3 cellular contexts compared by ENCODE assay signal in the genomic region with DNA sequence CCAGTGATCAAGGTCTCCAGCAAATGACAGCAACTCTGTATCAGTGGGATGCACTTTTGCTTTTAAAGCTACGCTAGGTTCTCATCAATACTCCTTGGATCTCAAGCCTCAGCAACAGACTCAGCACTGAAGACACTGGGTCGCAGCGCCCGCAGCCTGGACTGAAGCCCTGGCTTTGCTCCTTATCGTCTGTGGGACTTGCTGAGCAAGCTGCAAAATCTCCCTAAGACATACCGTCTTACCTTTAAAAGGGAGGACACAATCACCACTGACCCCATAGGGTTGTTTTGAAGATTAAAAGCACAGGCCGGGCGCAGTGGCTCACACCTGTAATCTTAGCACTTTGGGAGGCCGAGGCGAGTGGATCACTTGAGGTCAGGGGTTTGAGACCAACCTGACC.
TF ChIP-seq lines count a peak whose summit lies in the region.

No MANE protein-coding gene starts in this region.

TF ChIP-seq in GM23338, 12 proteins besides CTCF, POLR2A, EP300 and RAD21:
- no peak for TF ChIP-seq JUNB (IDR thresholded peaks at IDR 0.05; ENCODE audit: unreplicated experiment)
TF ChIP-seq in GM23338: peak in this region for 0.

TF ChIP-seq in WTC11, 78 proteins besides CTCF, POLR2A, EP300 and RAD21 (continues in another document):
- TF ChIP-seq, protein P1, sequence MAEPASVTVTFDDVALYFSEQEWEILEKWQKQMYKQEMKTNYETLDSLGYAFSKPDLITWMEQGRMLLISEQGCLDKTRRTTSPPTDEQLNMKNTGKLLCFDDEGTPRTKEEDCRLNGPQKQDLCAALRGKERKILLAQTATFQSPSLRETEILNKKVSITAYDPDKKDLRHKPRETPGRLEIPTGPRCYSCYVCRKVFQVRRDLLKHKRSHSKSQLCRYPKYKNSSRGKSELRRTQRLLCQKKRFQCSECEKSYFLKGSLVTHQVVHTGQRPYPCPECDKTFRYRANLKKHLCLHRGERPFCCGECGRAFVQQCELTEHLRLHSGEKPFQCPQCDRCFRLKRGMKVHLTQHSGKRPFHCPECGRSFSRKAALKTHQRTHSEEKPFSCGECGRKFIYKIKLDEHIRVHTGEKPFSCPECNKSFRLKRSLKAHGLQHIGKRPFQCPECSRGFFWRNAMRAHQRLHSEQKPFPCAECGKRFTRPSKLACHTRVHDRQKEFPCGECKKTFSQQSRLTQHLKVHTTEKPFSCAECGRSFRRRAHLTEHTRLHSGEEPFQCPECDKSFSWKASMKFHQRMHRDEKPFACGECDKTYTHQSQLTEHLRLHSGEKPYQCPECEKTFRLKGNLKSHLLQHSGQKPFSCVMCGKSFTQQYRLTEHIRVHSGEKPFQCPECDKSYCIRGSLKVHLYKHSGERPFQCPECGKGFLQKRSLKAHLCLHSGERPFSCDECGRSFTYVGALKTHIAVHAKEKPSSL (CRISPR knock-in tag; conservative IDR thresholded peaks at IDR 0.05), result no peak
- TF ChIP-seq SP1 (CRISPR knock-in tag; conservative IDR thresholded peaks at IDR 0.05), result no peak
- TF ChIP-seq, protein P2, sequence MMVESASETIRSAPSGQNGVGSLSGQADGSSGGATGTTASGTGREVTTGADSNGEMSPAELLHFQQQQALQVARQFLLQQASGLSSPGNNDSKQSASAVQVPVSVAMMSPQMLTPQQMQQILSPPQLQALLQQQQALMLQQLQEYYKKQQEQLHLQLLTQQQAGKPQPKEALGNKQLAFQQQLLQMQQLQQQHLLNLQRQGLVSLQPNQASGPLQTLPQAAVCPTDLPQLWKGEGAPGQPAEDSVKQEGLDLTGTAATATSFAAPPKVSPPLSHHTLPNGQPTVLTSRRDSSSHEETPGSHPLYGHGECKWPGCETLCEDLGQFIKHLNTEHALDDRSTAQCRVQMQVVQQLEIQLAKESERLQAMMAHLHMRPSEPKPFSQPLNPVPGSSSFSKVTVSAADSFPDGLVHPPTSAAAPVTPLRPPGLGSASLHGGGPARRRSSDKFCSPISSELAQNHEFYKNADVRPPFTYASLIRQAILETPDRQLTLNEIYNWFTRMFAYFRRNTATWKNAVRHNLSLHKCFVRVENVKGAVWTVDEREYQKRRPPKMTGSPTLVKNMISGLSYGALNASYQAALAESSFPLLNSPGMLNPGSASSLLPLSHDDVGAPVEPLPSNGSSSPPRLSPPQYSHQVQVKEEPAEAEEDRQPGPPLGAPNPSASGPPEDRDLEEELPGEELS (CRISPR knock-in tag; IDR thresholded peaks at IDR 0.05), result no peak
- TF ChIP-seq, protein P3, sequence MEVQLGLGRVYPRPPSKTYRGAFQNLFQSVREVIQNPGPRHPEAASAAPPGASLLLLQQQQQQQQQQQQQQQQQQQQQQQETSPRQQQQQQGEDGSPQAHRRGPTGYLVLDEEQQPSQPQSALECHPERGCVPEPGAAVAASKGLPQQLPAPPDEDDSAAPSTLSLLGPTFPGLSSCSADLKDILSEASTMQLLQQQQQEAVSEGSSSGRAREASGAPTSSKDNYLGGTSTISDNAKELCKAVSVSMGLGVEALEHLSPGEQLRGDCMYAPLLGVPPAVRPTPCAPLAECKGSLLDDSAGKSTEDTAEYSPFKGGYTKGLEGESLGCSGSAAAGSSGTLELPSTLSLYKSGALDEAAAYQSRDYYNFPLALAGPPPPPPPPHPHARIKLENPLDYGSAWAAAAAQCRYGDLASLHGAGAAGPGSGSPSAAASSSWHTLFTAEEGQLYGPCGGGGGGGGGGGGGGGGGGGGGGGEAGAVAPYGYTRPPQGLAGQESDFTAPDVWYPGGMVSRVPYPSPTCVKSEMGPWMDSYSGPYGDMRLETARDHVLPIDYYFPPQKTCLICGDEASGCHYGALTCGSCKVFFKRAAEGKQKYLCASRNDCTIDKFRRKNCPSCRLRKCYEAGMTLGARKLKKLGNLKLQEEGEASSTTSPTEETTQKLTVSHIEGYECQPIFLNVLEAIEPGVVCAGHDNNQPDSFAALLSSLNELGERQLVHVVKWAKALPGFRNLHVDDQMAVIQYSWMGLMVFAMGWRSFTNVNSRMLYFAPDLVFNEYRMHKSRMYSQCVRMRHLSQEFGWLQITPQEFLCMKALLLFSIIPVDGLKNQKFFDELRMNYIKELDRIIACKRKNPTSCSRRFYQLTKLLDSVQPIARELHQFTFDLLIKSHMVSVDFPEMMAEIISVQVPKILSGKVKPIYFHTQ (CRISPR knock-in tag; IDR thresholded peaks at IDR 0.05), result no peak
- TF ChIP-seq, protein P4, sequence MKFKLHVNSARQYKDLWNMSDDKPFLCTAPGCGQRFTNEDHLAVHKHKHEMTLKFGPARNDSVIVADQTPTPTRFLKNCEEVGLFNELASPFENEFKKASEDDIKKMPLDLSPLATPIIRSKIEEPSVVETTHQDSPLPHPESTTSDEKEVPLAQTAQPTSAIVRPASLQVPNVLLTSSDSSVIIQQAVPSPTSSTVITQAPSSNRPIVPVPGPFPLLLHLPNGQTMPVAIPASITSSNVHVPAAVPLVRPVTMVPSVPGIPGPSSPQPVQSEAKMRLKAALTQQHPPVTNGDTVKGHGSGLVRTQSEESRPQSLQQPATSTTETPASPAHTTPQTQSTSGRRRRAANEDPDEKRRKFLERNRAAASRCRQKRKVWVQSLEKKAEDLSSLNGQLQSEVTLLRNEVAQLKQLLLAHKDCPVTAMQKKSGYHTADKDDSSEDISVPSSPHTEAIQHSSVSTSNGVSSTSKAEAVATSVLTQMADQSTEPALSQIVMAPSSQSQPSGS (CRISPR knock-in tag; IDR thresholded peaks at IDR 0.05; ENCODE audit: borderline replicate concordance, low read depth), result no peak
- TF ChIP-seq GTF2I (CRISPR knock-in tag; conservative IDR thresholded peaks at IDR 0.05), result no peak
- TF ChIP-seq EMX1 (CRISPR knock-in tag; IDR thresholded peaks at IDR 0.05), result no peak
- TF ChIP-seq SOX15 (CRISPR knock-in tag; IDR thresholded peaks at IDR 0.05), result no peak
- TF ChIP-seq, protein P5, sequence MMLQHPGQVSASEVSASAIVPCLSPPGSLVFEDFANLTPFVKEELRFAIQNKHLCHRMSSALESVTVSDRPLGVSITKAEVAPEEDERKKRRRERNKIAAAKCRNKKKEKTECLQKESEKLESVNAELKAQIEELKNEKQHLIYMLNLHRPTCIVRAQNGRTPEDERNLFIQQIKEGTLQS (CRISPR knock-in tag; conservative IDR thresholded peaks at IDR 0.05), result no peak

TF ChIP-seq in liver, 16 proteins besides CTCF, POLR2A, EP300 and RAD21:
- TF ChIP-seq FOXA1 (IDR thresholded peaks at IDR 0.05), result no peak
- TF ChIP-seq, protein P6, sequence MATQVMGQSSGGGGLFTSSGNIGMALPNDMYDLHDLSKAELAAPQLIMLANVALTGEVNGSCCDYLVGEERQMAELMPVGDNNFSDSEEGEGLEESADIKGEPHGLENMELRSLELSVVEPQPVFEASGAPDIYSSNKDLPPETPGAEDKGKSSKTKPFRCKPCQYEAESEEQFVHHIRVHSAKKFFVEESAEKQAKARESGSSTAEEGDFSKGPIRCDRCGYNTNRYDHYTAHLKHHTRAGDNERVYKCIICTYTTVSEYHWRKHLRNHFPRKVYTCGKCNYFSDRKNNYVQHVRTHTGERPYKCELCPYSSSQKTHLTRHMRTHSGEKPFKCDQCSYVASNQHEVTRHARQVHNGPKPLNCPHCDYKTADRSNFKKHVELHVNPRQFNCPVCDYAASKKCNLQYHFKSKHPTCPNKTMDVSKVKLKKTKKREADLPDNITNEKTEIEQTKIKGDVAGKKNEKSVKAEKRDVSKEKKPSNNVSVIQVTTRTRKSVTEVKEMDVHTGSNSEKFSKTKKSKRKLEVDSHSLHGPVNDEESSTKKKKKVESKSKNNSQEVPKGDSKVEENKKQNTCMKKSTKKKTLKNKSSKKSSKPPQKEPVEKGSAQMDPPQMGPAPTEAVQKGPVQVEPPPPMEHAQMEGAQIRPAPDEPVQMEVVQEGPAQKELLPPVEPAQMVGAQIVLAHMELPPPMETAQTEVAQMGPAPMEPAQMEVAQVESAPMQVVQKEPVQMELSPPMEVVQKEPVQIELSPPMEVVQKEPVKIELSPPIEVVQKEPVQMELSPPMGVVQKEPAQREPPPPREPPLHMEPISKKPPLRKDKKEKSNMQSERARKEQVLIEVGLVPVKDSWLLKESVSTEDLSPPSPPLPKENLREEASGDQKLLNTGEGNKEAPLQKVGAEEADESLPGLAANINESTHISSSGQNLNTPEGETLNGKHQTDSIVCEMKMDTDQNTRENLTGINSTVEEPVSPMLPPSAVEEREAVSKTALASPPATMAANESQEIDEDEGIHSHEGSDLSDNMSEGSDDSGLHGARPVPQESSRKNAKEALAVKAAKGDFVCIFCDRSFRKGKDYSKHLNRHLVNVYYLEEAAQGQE (IDR thresholded peaks at IDR 0.05), result no peak
- TF ChIP-seq NR2F2 (IDR thresholded peaks at IDR 0.05), result no peak
- no peak for TF ChIP-seq TAF1 (conservative IDR thresholded peaks at IDR 0.05)
- TF ChIP-seq YY1 (IDR thresholded peaks at IDR 0.05), result no peak
- TF ChIP-seq, protein P5 (IDR thresholded peaks at IDR 0.05), result no peak
- no peak for TF ChIP-seq FOXA2 (IDR thresholded peaks at IDR 0.05)
- TF ChIP-seq HNF4G (IDR thresholded peaks at IDR 0.05), result no peak
- TF ChIP-seq, protein P7, sequence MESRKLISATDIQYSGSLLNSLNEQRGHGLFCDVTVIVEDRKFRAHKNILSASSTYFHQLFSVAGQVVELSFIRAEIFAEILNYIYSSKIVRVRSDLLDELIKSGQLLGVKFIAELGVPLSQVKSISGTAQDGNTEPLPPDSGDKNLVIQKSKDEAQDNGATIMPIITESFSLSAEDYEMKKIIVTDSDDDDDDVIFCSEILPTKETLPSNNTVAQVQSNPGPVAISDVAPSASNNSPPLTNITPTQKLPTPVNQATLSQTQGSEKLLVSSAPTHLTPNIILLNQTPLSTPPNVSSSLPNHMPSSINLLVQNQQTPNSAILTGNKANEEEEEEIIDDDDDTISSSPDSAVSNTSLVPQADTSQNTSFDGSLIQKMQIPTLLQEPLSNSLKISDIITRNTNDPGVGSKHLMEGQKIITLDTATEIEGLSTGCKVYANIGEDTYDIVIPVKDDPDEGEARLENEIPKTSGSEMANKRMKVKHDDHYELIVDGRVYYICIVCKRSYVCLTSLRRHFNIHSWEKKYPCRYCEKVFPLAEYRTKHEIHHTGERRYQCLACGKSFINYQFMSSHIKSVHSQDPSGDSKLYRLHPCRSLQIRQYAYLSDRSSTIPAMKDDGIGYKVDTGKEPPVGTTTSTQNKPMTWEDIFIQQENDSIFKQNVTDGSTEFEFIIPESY (IDR thresholded peaks at IDR 0.05), result no peak
- no peak for TF ChIP-seq HNF4A (conservative IDR thresholded peaks at IDR 0.05)
- TF ChIP-seq JUND (IDR thresholded peaks at IDR 0.05), result no peak
- TF ChIP-seq, protein P8, sequence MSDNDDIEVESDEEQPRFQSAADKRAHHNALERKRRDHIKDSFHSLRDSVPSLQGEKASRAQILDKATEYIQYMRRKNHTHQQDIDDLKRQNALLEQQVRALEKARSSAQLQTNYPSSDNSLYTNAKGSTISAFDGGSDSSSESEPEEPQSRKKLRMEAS (IDR thresholded peaks at IDR 0.05), result no peak
- TF ChIP-seq GABPA (IDR thresholded peaks at IDR 0.05 in 1 of 2, conservative IDR thresholded peaks at IDR 0.05 in 1 of 2), result no peak
- TF ChIP-seq EGR1 (IDR thresholded peaks at IDR 0.05; ENCODE audit: low read depth in 2 of 2), result no peak
- TF ChIP-seq SP1 (IDR thresholded peaks at IDR 0.05), result no peak
- no peak for TF ChIP-seq RXRA (IDR thresholded peaks at IDR 0.05)
TF ChIP-seq in liver: peak in this region for 0.
